In genomic region chr9:120184266-120184665, GRCh38 we compare ENCODE assay signal across 19 cellular contexts.
A peak's percentile ranks its signal among the peaks of the same experiment; 100 is the strongest.
DNase-seq lines count a peak whose midpoint lies in the region; ATAC-seq and TF ChIP-seq lines count a peak whose summit lies in the region.
"Had no signal": no experiment of that assay in that cellular context is flagged by ENCODE, and none has a peak within 500 bp of the region (broad histone marks: within the 10 kb centered on the region; RNA-seq: fewer than 3 reads in every experiment).

No MANE protein-coding gene starts in this region.

- no peak overlapping the region for H3K4me2 ChIP-seq in mesenchymal stem cell (ENCODE audit: low read length, poor library complexity, severe bottlenecking)
- H3K4me2 ChIP-seq: KMS-11, PC-9 had no signal

- peaks cover 46% of the 10 kb centered on the region for H3K27me3 Mint-ChIP-seq in type B pancreatic cell

- H4K8ac ChIP-seq in mesenchymal stem cell (ENCODE audit: low read length), result no peak overlapping the region

- no peak overlapping the region for H2BK120ac ChIP-seq in mesenchymal stem cell (ENCODE audit: low read depth, low read length)

- H3K27ac ChIP-seq in testis (no peak overlapping the region), mesenchymal stem cell (ENCODE audit: low read length, poor library complexity, severe bottlenecking) (no peak overlapping the region)
- H3K27ac ChIP-seq: C4-2B, KMS-11, PC-9, SJCRH30 had no signal

- H3K4me3 ChIP-seq in GM12865 (ENCODE audit: low read depth, low read length) (no peak overlapping the region), testis (no peak overlapping the region), mesenchymal stem cell (ENCODE audit: insufficient read depth in 1 of 2, low read depth in 1 of 2, low read length in 2 of 2) (no peak overlapping the region)
- H3K4me3 ChIP-seq: MG63, PC-9, SJCRH30 had no signal

- H3K9ac ChIP-seq in mesenchymal stem cell (ENCODE audit: low read length), result no peak overlapping the region
- H3K9ac ChIP-seq: KMS-11 had no signal

- 52 to 56% methylated on average over 3 of the region's 3 CpGs for WGBS in testis, 2 donors
- WGBS in mesenchymal stem cell, result 48% methylated on average over 2 of the region's 3 CpGs

- no peak overlapping the region for H3K23ac ChIP-seq in mesenchymal stem cell (ENCODE audit: low read length in 2 of 2)

- no peak for TF ChIP-seq POLR2A in testis (IDR thresholded peaks at IDR 0.05)

- ATAC-seq in GM19397 (IDR thresholded peaks at IDR 0.05; ENCODE audit: unreplicated experiment) (peak; percentile 67), HG02763 (IDR thresholded peaks at IDR 0.05; ENCODE audit: unreplicated experiment) (peak; percentile 42)

- H3K9me3 Mint-ChIP-seq in type B pancreatic cell, result no peaks in the 10 kb centered on the region

- no peak overlapping the region for H3K14ac ChIP-seq in mesenchymal stem cell (ENCODE audit: low read length in 2 of 2)

- H2BK12ac ChIP-seq in mesenchymal stem cell (ENCODE audit: low read length in 2 of 2), result no peak overlapping the region

- no peaks in the 10 kb centered on the region for H3K9me3 ChIP-seq in testis
- H3K9me3 ChIP-seq in mesenchymal stem cell (ENCODE audit: control insufficient read depth, low read length), result no peaks in the 10 kb centered on the region
- H3K9me3 ChIP-seq: MG63, SJCRH30 had no signal

- no peak overlapping the region for H2BK15ac ChIP-seq in mesenchymal stem cell (ENCODE audit: low read depth, poor library complexity, severe bottlenecking)

- H3K36me3 ChIP-seq in testis (ENCODE audit: low read depth, missing control alignments), result no peaks in the 10 kb centered on the region
- no peaks in the 10 kb centered on the region for H3K36me3 ChIP-seq in mesenchymal stem cell (ENCODE audit: control insufficient read depth in 1 of 2, insufficient read depth in 2 of 2, low read depth in 1 of 2, low read length in 2 of 2)
- H3K36me3 ChIP-seq: MG63, SJCRH30 had no signal

- no peaks in the 10 kb centered on the region for H3K4me1 Mint-ChIP-seq in type B pancreatic cell (ENCODE audit: unreplicated experiment)

- H3K79me1 ChIP-seq in mesenchymal stem cell (replicated peaks; ENCODE audit: low read length, poor library complexity, severe bottlenecking), result no peaks in the 10 kb centered on the region

- H3K27ac Mint-ChIP-seq in type B pancreatic cell, result no peak overlapping the region
- H3K27ac Mint-ChIP-seq: H9 had no signal

- H2BK5ac ChIP-seq in mesenchymal stem cell (ENCODE audit: low read depth, low read length, poor library complexity, severe bottlenecking), result no peak overlapping the region

- intact Hi-C loops in testis (cut with DNase I; ENCODE audit: low total_unique reads), result no loop called here

- peaks cover 6% of the 10 kb centered on the region for H3K4me1 ChIP-seq in testis
- no peaks in the 10 kb centered on the region for H3K4me1 ChIP-seq in mesenchymal stem cell (ENCODE audit: control insufficient read depth, insufficient read depth, low read depth, low read length)
- H3K4me1 ChIP-seq: SJCRH30 had no signal

- TF ChIP-seq CTCF in GM12865 (IDR thresholded peaks at IDR 0.05; ENCODE audit: insufficient read depth, low read depth, low read length, missing control alignments) (no peak), type B pancreatic cell (conservative IDR thresholded peaks at IDR 0.05) (no peak), testis (IDR thresholded peaks at IDR 0.05) (no peak)

- no peak overlapping the region for H3K4me3 Mint-ChIP-seq in type B pancreatic cell
- H3K4me3 Mint-ChIP-seq: H9 had no signal

- DNase-seq in GM12865 (ENCODE audit: low read depth), result peak; percentile 29
- peak; percentile 91 for DNase-seq in NCI-H69 (lab: John Stamatoyannopoulos, UW)
- DNase-seq in NCI-H2196 (lab: John Stamatoyannopoulos, UW; ENCODE audit: unreplicated experiment), result no peak
- no peak for DNase-seq in type B pancreatic cell (ENCODE audit: extremely low spot score, unreplicated experiment)
- no peak for DNase-seq in testis
- DNase-seq in mesenchymal stem cell, result no peak
- DNase-seq: H9, MG63, NCI-H1105 treated with DMSO at 0.1 percent for 48 hours, NCI-H1694 treated with DMSO at 0.1 percent for 48 hours, NCI-H2107, NCI-H345, NCI-H526 treated with DMSO at 0.1 percent for 48 hours, PC-9, SJCRH30 had no signal

- no peak overlapping the region for H4K91ac ChIP-seq in mesenchymal stem cell (ENCODE audit: low read length)

- H3K36me3 Mint-ChIP-seq in type B pancreatic cell, result no peaks in the 10 kb centered on the region

- no peak overlapping the region for H2AK5ac ChIP-seq in mesenchymal stem cell (ENCODE audit: low read length, severe bottlenecking)

- H2AFZ ChIP-seq in mesenchymal stem cell (ENCODE audit: low read depth, low read length), result no peak overlapping the region
- H2AFZ ChIP-seq: PC-9 had no signal

- no peak overlapping the region for H3K18ac ChIP-seq in mesenchymal stem cell (ENCODE audit: low read depth in 1 of 2, low read length in 2 of 2)

- H3K4ac ChIP-seq in mesenchymal stem cell (ENCODE audit: low read depth in 1 of 2, low read length in 2 of 2), result no peak overlapping the region

- H3K27me3 ChIP-seq in testis (no peaks in the 10 kb centered on the region), mesenchymal stem cell (ENCODE audit: control insufficient read depth in 1 of 2, insufficient read depth in 1 of 2, low read length in 2 of 2) (peaks cover 0 to 5% of the 10 kb centered on the region in 2 experiments)
- H3K27me3 ChIP-seq: MG63 had no signal

Comparison
In these comparisons a context has a peak if more than half of its experiments do, and no peak if none do; other contexts are left out.
1. DNase-seq: peak in GM12865 (single experiment) and NCI-H69 (single experiment); none in NCI-H2196 (single experiment), type B pancreatic cell (single experiment), testis (single experiment) and mesenchymal stem cell (single experiment).